In genomic region chr1:51566260-51566659, GRCh38 we compare ENCODE assay signal across 17 cellular contexts.
"Had no signal": no experiment of that assay in that cellular context is flagged by ENCODE, and none has a peak within 500 bp of the region (broad histone marks: within the 10 kb centered on the region; RNA-seq: fewer than 3 reads in every experiment).

No MANE protein-coding gene starts in this region.

- H3K4me3 Mint-ChIP-seq: activated CD8-positive, alpha-beta T cell treated with anti-CD3 and anti-CD28 coated beads for 36 hours; brain; central memory CD8-positive, alpha-beta T cell; dendritic cell treated with granulocyte-macrophage colony-stimulating factor and Interleukin-4, amounts not matched to agents 40 ng/mL and 50 ng/mL, for 4 days; naive thymus-derived CD4-positive, alpha-beta T cell had no signal

- H3K4me3 ChIP-seq: skin epidermis, stomach, thoracic aorta had no signal

- H3K36me3 Mint-ChIP-seq: brain had no signal

- H3K9me3 ChIP-seq: stomach, thoracic aorta had no signal

- H3K27me3 Mint-ChIP-seq: activated CD8-positive, alpha-beta T cell treated with anti-CD3 and anti-CD28 coated beads for 36 hours; central memory CD8-positive, alpha-beta T cell; dendritic cell treated with granulocyte-macrophage colony-stimulating factor and Interleukin-4, amounts not matched to agents 40 ng/mL and 50 ng/mL, for 4 days; naive thymus-derived CD4-positive, alpha-beta T cell had no signal

- H3K27ac Mint-ChIP-seq: activated CD8-positive, alpha-beta T cell treated with anti-CD3 and anti-CD28 coated beads for 36 hours; brain; dendritic cell treated with granulocyte-macrophage colony-stimulating factor and Interleukin-4, amounts not matched to agents 40 ng/mL and 50 ng/mL, for 4 days; naive thymus-derived CD4-positive, alpha-beta T cell had no signal

- H3K4me1 Mint-ChIP-seq: brain had no signal

- H3K27me3 ChIP-seq: stomach had no signal

- H3K9me3 Mint-ChIP-seq: activated CD8-positive, alpha-beta T cell treated with anti-CD3 and anti-CD28 coated beads for 36 hours; brain; central memory CD8-positive, alpha-beta T cell; dendritic cell treated with granulocyte-macrophage colony-stimulating factor and Interleukin-4, amounts not matched to agents 40 ng/mL and 50 ng/mL, for 4 days; naive thymus-derived CD4-positive, alpha-beta T cell had no signal

- DNase-seq: activated CD8-positive, alpha-beta memory T cell treated with anti-CD3 and anti-CD28 coated beads, Interleukin-2, amount 50 U/mL, for 48 hours; activated CD8-positive, alpha-beta T cell treated with anti-CD3 and anti-CD28 coated beads for 36 hours; activated naive CD4-positive, alpha-beta T cell treated with Interleukin-2 at 50 U/mL for 16 hours; foreskin fibroblast; mammary epithelial cell; naive thymus-derived CD4-positive, alpha-beta T cell; retina; stimulated activated CD4-positive, alpha-beta T cell treated with anti-CD3 and anti-CD28 coated beads, Interleukin-4, amount 100 ng/mL, for 4 hours; stomach; T1000 had no signal

- H3K27ac ChIP-seq: skin epidermis, stomach had no signal

- FAIRE-seq: urothelium cell line had no signal

- H3K36me3 ChIP-seq: stomach, thoracic aorta had no signal

- ATAC-seq: activated CD8-positive, alpha-beta T cell treated with anti-CD3 and anti-CD28 coated beads for 36 hours; esophagus mucosa; naive thymus-derived CD4-positive, alpha-beta T cell had no signal
